In the genomic region with DNA sequence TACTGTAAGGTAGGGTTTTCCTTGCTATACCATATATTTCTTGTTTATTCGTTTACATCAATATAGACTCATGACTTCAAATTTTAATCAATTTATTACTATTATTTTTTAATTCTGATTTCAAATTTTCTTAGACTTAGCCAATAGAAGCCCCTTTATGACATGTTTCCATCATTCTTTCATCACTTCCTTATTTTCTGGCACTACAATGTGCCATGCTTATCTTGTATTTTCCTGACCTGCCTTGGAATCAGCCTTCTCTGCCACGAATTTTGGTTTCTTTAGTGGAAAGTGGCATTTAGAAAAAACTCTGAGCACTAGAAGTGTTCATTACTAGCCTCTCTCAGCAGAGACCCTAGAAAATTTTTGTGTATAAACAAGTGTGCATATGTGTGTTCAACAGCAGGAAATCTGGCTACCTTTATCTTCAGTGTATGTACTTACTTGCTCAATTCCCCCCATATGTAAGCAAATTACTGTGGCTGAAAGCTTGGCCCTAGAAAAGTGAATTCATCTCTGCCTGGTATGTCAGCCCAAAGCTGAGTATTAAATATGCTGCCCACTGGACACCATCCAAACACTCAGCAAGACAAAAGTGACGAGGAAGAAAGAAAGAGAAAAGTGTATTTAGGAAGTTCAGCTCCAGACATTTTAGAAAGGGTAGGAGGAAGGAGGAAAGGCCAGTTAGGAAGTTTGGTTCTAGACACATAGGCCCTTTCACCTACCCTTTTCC, we compare ENCODE assay signal across 1 cellular context.
TF ChIP-seq lines count a peak whose summit lies in the region.

No MANE protein-coding gene starts in this region.

TF ChIP-seq in HepG2, 621 proteins besides CTCF, POLR2A, EP300 and RAD21 (continued from another document and continues in another):
- TF ChIP-seq, protein P1, sequence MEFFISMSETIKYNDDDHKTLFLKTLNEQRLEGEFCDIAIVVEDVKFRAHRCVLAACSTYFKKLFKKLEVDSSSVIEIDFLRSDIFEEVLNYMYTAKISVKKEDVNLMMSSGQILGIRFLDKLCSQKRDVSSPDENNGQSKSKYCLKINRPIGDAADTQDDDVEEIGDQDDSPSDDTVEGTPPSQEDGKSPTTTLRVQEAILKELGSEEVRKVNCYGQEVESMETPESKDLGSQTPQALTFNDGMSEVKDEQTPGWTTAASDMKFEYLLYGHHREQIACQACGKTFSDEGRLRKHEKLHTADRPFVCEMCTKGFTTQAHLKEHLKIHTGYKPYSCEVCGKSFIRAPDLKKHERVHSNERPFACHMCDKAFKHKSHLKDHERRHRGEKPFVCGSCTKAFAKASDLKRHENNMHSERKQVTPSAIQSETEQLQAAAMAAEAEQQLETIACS (CRISPR knock-in tag; IDR thresholded peaks at IDR 0.05), result no peak
- TF ChIP-seq, protein P2, sequence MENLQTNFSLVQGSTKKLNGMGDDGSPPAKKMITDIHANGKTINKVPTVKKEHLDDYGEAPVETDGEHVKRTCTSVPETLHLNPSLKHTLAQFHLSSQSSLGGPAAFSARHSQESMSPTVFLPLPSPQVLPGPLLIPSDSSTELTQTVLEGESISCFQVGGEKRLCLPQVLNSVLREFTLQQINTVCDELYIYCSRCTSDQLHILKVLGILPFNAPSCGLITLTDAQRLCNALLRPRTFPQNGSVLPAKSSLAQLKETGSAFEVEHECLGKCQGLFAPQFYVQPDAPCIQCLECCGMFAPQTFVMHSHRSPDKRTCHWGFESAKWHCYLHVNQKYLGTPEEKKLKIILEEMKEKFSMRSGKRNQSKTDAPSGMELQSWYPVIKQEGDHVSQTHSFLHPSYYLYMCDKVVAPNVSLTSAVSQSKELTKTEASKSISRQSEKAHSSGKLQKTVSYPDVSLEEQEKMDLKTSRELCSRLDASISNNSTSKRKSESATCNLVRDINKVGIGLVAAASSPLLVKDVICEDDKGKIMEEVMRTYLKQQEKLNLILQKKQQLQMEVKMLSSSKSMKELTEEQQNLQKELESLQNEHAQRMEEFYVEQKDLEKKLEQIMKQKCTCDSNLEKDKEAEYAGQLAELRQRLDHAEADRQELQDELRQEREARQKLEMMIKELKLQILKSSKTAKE (CRISPR knock-in tag; IDR thresholded peaks at IDR 0.05; ENCODE audit: borderline replicate concordance), result no peak
- TF ChIP-seq TBP (CRISPR knock-in tag; IDR thresholded peaks at IDR 0.05) (no peak), EED (CRISPR knock-in tag; IDR thresholded peaks at IDR 0.05) (no peak), ZNF552 (CRISPR knock-in tag; IDR thresholded peaks at IDR 0.05; ENCODE audit: borderline replicate concordance) (no peak), SPEN (CRISPR knock-in tag; IDR thresholded peaks at IDR 0.05; ENCODE audit: low read depth) (no peak), PRPF4 (IDR thresholded peaks at IDR 0.05; ENCODE audit: low read depth, low read length, poor library complexity, severe bottlenecking) (no peak), SYNCRIP (IDR thresholded peaks at IDR 0.05; ENCODE audit: insufficient read depth, low read depth, low read length) (no peak), MYNN (CRISPR knock-in tag; IDR thresholded peaks at IDR 0.05; ENCODE audit: low read depth) (no peak), TEAD3 (CRISPR knock-in tag; optimal IDR thresholded peaks at IDR 0.05; ENCODE audit: borderline replicate concordance) (peak; percentile 68), KDM3A (CRISPR knock-in tag; IDR thresholded peaks at IDR 0.05; ENCODE audit: low read depth) (no peak), ZNF136 (CRISPR knock-in tag; IDR thresholded peaks at IDR 0.05; ENCODE audit: low read depth) (no peak), GATAD2A (CRISPR knock-in tag; IDR thresholded peaks at IDR 0.05) (peak; percentile 67), PHF20 (CRISPR knock-in tag; IDR thresholded peaks at IDR 0.05) (no peak), PHF5A (CRISPR knock-in tag; IDR thresholded peaks at IDR 0.05; ENCODE audit: low read depth, unreplicated experiment) (peak; percentile 18), SOX6 (IDR thresholded peaks at IDR 0.05) (no peak), SOX6 (CRISPR knock-in tag; IDR thresholded peaks at IDR 0.05) (peak; percentile 39; the same call in 1 of the 2 replicates), GATAD1 (CRISPR knock-in tag; IDR thresholded peaks at IDR 0.05) (no peak), ARHGAP35 (CRISPR knock-in tag; IDR thresholded peaks at IDR 0.05; ENCODE audit: borderline replicate concordance) (no peak), CBX1 (IDR thresholded peaks at IDR 0.05; ENCODE audit: low read depth) (no peak), MZF1 (CRISPR knock-in tag; IDR thresholded peaks at IDR 0.05; ENCODE audit: borderline replicate concordance) (no peak), GABPB1 (CRISPR knock-in tag; IDR thresholded peaks at IDR 0.05) (no peak), ZBTB1 (CRISPR knock-in tag; IDR thresholded peaks at IDR 0.05; ENCODE audit: borderline replicate concordance) (no peak)
- TF ChIP-seq, protein P3, sequence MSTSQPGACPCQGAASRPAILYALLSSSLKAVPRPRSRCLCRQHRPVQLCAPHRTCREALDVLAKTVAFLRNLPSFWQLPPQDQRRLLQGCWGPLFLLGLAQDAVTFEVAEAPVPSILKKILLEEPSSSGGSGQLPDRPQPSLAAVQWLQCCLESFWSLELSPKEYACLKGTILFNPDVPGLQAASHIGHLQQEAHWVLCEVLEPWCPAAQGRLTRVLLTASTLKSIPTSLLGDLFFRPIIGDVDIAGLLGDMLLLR (CRISPR knock-in tag; IDR thresholded peaks at IDR 0.05), result no peak
- TF ChIP-seq, protein P4, sequence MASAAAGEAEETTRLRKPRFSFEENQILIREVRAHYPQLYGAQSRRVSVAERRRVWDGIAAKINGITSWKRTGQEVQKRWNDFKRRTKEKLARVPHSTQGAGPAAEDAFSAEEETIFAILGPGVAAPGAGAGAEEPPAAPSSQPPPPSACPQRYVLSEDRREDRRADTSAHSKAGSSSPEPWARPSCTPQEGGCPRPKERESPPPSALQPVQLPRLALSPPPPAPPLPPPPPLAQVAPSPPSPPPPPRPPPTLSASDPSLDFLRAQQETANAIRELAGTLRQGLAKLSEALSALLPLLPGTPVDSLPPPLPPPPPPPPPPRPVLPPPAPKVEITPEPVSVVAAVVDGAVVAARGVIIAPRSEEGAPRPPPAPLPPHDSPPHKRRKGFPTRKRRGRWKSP (CRISPR knock-in tag; IDR thresholded peaks at IDR 0.05), result no peak
- TF ChIP-seq, protein P5, sequence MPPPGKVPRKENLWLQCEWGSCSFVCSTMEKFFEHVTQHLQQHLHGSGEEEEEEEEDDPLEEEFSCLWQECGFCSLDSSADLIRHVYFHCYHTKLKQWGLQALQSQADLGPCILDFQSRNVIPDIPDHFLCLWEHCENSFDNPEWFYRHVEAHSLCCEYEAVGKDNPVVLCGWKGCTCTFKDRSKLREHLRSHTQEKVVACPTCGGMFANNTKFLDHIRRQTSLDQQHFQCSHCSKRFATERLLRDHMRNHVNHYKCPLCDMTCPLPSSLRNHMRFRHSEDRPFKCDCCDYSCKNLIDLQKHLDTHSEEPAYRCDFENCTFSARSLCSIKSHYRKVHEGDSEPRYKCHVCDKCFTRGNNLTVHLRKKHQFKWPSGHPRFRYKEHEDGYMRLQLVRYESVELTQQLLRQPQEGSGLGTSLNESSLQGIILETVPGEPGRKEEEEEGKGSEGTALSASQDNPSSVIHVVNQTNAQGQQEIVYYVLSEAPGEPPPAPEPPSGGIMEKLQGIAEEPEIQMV (CRISPR knock-in tag; IDR thresholded peaks at IDR 0.05; ENCODE audit: low read depth), result no peak
- TF ChIP-seq, protein P6, sequence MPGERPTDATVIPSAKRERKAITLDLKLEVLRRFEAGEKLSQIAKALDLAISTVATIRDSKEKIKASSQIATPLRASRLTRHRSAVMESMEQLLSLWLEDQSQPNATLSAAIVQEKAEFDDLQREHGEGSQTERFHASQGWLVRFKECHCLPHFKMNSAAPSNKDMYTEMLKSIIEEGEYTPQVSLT (CRISPR knock-in tag; IDR thresholded peaks at IDR 0.05; ENCODE audit: borderline replicate concordance, low read depth), result no peak
- TF ChIP-seq, protein P7, sequence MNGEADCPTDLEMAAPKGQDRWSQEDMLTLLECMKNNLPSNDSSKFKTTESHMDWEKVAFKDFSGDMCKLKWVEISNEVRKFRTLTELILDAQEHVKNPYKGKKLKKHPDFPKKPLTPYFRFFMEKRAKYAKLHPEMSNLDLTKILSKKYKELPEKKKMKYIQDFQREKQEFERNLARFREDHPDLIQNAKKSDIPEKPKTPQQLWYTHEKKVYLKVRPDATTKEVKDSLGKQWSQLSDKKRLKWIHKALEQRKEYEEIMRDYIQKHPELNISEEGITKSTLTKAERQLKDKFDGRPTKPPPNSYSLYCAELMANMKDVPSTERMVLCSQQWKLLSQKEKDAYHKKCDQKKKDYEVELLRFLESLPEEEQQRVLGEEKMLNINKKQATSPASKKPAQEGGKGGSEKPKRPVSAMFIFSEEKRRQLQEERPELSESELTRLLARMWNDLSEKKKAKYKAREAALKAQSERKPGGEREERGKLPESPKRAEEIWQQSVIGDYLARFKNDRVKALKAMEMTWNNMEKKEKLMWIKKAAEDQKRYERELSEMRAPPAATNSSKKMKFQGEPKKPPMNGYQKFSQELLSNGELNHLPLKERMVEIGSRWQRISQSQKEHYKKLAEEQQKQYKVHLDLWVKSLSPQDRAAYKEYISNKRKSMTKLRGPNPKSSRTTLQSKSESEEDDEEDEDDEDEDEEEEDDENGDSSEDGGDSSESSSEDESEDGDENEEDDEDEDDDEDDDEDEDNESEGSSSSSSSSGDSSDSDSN (CRISPR knock-in tag; IDR thresholded peaks at IDR 0.05), result no peak
- TF ChIP-seq, protein P8, sequence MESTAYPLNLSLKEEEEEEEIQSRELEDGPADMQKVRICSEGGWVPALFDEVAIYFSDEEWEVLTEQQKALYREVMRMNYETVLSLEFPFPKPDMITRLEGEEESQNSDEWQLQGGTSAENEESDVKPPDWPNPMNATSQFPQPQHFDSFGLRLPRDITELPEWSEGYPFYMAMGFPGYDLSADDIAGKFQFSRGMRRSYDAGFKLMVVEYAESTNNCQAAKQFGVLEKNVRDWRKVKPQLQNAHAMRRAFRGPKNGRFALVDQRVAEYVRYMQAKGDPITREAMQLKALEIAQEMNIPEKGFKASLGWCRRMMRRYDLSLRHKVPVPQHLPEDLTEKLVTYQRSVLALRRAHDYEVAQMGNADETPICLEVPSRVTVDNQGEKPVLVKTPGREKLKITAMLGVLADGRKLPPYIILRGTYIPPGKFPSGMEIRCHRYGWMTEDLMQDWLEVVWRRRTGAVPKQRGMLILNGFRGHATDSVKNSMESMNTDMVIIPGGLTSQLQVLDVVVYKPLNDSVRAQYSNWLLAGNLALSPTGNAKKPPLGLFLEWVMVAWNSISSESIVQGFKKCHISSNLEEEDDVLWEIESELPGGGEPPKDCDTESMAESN (CRISPR knock-in tag; conservative IDR thresholded peaks at IDR 0.05), result no peak
- TF ChIP-seq, protein P9, sequence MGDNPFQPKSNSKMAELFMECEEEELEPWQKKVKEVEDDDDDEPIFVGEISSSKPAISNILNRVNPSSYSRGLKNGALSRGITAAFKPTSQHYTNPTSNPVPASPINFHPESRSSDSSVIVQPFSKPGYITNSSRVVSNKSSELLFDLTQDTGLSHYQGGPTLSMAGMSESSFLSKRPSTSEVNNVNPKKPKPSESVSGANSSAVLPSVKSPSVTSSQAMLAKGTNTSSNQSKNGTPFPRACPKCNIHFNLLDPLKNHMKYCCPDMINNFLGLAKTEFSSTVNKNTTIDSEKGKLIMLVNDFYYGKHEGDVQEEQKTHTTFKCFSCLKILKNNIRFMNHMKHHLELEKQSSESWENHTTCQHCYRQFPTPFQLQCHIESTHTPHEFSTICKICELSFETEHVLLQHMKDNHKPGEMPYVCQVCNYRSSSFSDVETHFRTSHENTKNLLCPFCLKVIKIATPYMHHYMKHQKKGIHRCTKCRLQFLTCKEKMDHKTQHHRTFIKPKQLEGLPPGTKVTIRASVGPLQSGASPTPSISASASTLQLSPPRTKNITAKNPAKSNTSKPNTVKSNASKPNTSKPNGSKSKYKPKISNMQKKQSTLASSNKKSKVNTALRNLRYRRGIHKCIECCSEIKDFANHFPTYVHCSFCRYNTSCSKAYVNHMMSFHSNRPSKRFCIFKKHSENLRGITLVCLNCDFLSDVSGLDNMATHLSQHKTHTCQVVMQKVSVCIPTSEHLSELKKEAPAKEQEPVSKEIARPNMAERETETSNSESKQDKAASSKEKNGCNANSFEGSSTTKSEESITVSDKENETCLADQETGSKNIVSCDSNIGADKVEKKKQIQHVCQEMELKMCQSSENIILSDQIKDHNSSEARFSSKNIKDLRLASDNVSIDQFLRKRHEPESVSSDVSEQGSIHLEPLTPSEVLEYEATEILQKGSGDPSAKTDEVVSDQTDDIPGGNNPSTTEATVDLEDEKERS (CRISPR knock-in tag; IDR thresholded peaks at IDR 0.05), result no peak
- TF ChIP-seq, protein P10, sequence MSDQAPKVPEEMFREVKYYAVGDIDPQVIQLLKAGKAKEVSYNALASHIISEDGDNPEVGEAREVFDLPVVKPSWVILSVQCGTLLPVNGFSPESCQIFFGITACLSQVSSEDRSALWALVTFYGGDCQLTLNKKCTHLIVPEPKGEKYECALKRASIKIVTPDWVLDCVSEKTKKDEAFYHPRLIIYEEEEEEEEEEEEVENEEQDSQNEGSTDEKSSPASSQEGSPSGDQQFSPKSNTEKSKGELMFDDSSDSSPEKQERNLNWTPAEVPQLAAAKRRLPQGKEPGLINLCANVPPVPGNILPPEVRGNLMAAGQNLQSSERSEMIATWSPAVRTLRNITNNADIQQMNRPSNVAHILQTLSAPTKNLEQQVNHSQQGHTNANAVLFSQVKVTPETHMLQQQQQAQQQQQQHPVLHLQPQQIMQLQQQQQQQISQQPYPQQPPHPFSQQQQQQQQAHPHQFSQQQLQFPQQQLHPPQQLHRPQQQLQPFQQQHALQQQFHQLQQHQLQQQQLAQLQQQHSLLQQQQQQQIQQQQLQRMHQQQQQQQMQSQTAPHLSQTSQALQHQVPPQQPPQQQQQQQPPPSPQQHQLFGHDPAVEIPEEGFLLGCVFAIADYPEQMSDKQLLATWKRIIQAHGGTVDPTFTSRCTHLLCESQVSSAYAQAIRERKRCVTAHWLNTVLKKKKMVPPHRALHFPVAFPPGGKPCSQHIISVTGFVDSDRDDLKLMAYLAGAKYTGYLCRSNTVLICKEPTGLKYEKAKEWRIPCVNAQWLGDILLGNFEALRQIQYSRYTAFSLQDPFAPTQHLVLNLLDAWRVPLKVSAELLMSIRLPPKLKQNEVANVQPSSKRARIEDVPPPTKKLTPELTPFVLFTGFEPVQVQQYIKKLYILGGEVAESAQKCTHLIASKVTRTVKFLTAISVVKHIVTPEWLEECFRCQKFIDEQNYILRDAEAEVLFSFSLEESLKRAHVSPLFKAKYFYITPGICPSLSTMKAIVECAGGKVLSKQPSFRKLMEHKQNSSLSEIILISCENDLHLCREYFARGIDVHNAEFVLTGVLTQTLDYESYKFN (CRISPR knock-in tag; conservative IDR thresholded peaks at IDR 0.05), result peak; percentile 57; the same call in 1 of the 2 replicates
- TF ChIP-seq, protein P11, sequence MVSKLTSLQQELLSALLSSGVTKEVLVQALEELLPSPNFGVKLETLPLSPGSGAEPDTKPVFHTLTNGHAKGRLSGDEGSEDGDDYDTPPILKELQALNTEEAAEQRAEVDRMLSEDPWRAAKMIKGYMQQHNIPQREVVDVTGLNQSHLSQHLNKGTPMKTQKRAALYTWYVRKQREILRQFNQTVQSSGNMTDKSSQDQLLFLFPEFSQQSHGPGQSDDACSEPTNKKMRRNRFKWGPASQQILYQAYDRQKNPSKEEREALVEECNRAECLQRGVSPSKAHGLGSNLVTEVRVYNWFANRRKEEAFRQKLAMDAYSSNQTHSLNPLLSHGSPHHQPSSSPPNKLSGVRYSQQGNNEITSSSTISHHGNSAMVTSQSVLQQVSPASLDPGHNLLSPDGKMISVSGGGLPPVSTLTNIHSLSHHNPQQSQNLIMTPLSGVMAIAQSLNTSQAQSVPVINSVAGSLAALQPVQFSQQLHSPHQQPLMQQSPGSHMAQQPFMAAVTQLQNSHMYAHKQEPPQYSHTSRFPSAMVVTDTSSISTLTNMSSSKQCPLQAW (CRISPR knock-in tag; IDR thresholded peaks at IDR 0.05), result peak; percentile 74
